Comparison of ENCODE assay signal across 18 cellular contexts in the genomic region with DNA sequence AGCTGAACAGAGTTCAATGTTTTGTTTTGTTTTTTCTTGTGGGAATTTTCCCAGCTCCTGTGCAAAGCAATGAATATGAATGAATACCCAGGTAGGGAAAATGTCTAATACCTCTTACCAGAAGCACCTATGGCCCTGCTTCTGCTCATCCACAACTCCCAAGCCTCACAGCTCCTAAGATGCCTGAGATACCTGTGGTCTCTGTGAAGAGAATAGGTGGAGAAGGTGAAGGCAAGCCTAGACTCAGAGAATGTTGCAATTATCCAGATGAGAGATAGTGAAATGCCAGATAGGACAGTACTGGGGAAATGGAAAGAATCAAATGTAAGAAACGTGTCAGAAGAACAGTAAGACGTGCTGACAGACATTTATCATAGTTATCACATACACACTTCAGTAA.
DNase-seq lines count a peak whose midpoint lies in the region; ATAC-seq and TF ChIP-seq lines count a peak whose summit lies in the region.
"Had no signal": no experiment of that assay in that cellular context is flagged by ENCODE, and none has a peak within 500 bp of the region (broad histone marks: within the 10 kb centered on the region; RNA-seq: fewer than 3 reads in every experiment).

No MANE protein-coding gene starts in this region.

- TF ChIP-seq CTCF in RWPE2 (IDR thresholded peaks at IDR 0.05; ENCODE audit: poor library complexity, severe bottlenecking) (no peak), foreskin keratinocyte (conservative IDR thresholded peaks at IDR 0.05) (no peak)

- CTCF ChIA-PET in T-cell (lab: Charles Lee): no interaction called here
- CTCF ChIA-PET in activated CD4-positive, alpha-beta T cell treated with anti-CD3 and anti-CD28 coated beads for 36 hours (lab: Charles Lee): no interaction called here

- no peak overlapping the region for H2BK5ac ChIP-seq in trophoblast cell (ENCODE audit: low read depth, low read length, poor library complexity)

- H3K23ac ChIP-seq in trophoblast cell (ENCODE audit: low read length): no peak overlapping the region

- H3K14ac ChIP-seq in trophoblast cell (ENCODE audit: low read length): no peak overlapping the region

- H3K9me3 ChIP-seq in RWPE2 (ENCODE audit: severe bottlenecking) (no peaks in the 10 kb centered on the region), trophoblast cell (ENCODE audit: insufficient read depth, low read depth, low read length) (no peaks in the 10 kb centered on the region)
- H3K9me3 ChIP-seq: BLaER1 had no signal

- H4K12ac ChIP-seq in trophoblast cell (ENCODE audit: low read depth, low read length): no peak overlapping the region

- no CpG with 5 or more reads among the region's 2 CpGs for WGBS in trophoblast cell (ENCODE audit: extremely low coverage, insufficient coverage, insufficient read length)

- H3K79me1 ChIP-seq in trophoblast cell (ENCODE audit: low read length): peaks cover 21% of the 10 kb centered on the region

- DNase-seq in ELF-1 (ENCODE audit: low read depth, low spot score) (peak; percentile 3), RWPE2 (ENCODE audit: low spot score) (no peak), foreskin keratinocyte (peak; percentile 82 to 88), trophoblast cell (peak; percentile 78 to 92), substantia nigra (lab: John Stamatoyannopoulos, UW) (no peak), T-cell (no peak)
- no peak for DNase-seq in activated CD4-positive, alpha-beta T cell treated with anti-CD3 and anti-CD28 coated beads for 36 hours
- DNase-seq: 8988T; CD4-positive, alpha-beta memory T cell; DMS153; DMS79 treated with DMSO at 0.1 percent for 48 hours; HCEC 1CT had no signal

- H3K4me3 Mint-ChIP-seq in T-cell: no peak overlapping the region
- H3K4me3 Mint-ChIP-seq in activated CD4-positive, alpha-beta T cell treated with anti-CD3 and anti-CD28 coated beads for 36 hours: no peak overlapping the region
- H3K4me3 Mint-ChIP-seq: CD14-positive monocyte; CD4-positive, alpha-beta memory T cell; GM23338 had no signal

- H4K91ac ChIP-seq in trophoblast cell (ENCODE audit: low read depth, low read length): no peak overlapping the region

- no peaks in the 10 kb centered on the region for H3K36me3 Mint-ChIP-seq in T-cell
- H3K36me3 Mint-ChIP-seq in activated CD4-positive, alpha-beta T cell treated with anti-CD3 and anti-CD28 coated beads for 36 hours (ENCODE audit: low read depth): no peaks in the 10 kb centered on the region
- H3K36me3 Mint-ChIP-seq: CD14-positive monocyte; CD4-positive, alpha-beta memory T cell had no signal

- H3K4me3 ChIP-seq in RWPE2 (ENCODE audit: severe bottlenecking) (no peak overlapping the region), trophoblast cell (ENCODE audit: low read depth, low read length) (no peak overlapping the region)
- H3K4me3 ChIP-seq: BLaER1, GM12878, GM23338 had no signal

- H2AK5ac ChIP-seq in trophoblast cell (ENCODE audit: low read length): no peak overlapping the region

- no peak overlapping the region for H3K4me2 ChIP-seq in trophoblast cell (ENCODE audit: low read length)
- H3K4me2 ChIP-seq: BLaER1, GM23338 had no signal

- H3K18ac ChIP-seq in trophoblast cell (ENCODE audit: low read length): no peak overlapping the region

- POLR2A ChIA-PET in T-cell (lab: Charles Lee): no interaction called here
- POLR2A ChIA-PET in activated CD4-positive, alpha-beta T cell treated with anti-CD3 and anti-CD28 coated beads for 36 hours (lab: Charles Lee): no interaction called here

- no peak overlapping the region for H3K9ac ChIP-seq in trophoblast cell (ENCODE audit: low read length)
- H3K9ac ChIP-seq: BLaER1 had no signal

- H3K27me3 Mint-ChIP-seq in T-cell: peaks cover 0 to 1% of the 10 kb centered on the region in 2 donors
- no peaks in the 10 kb centered on the region for H3K27me3 Mint-ChIP-seq in activated CD4-positive, alpha-beta T cell treated with anti-CD3 and anti-CD28 coated beads for 36 hours

- no peaks in the 10 kb centered on the region for H3K79me2 ChIP-seq in trophoblast cell (ENCODE audit: control insufficient read depth, insufficient read depth, low read length, poor library complexity)

- H3K4ac ChIP-seq in trophoblast cell (ENCODE audit: low read depth, low read length): no peak overlapping the region

- H3K4me1 ChIP-seq in RWPE2 (ENCODE audit: insufficient read depth, poor library complexity, severe bottlenecking) (no peaks in the 10 kb centered on the region), foreskin keratinocyte (no peaks in the 10 kb centered on the region), trophoblast cell (ENCODE audit: control insufficient read depth in 1 of 2, insufficient read depth in 2 of 2, low read length in 2 of 2) (peaks cover 9 to 23% of the 10 kb centered on the region in 2 experiments)

- H3K27me3 ChIP-seq in RWPE2 (ENCODE audit: insufficient read depth, poor library complexity, severe bottlenecking) (no peaks in the 10 kb centered on the region), foreskin keratinocyte (no peaks in the 10 kb centered on the region), trophoblast cell (ENCODE audit: insufficient read depth, low read length) (no peaks in the 10 kb centered on the region)
- H3K27me3 ChIP-seq: BLaER1 had no signal

- no peak overlapping the region for H2BK12ac ChIP-seq in trophoblast cell (ENCODE audit: low read length)

- intact Hi-C loops in activated CD4-positive, alpha-beta T cell treated with anti-CD3 and anti-CD28 coated beads for 36 hours (cut with DNase I, micrococcal nuclease): no loop called here

- no peak overlapping the region for H3K27ac Mint-ChIP-seq in T-cell
- H3K27ac Mint-ChIP-seq in activated CD4-positive, alpha-beta T cell treated with anti-CD3 and anti-CD28 coated beads for 36 hours: no peak overlapping the region
- H3K27ac Mint-ChIP-seq: CD14-positive monocyte; CD4-positive, alpha-beta memory T cell; GM23338 had no signal

- H4K8ac ChIP-seq in trophoblast cell (ENCODE audit: low read depth, low read length): no peak overlapping the region

- H3K27ac ChIP-seq in RWPE2 (ENCODE audit: poor library complexity, severe bottlenecking) (no peak overlapping the region), foreskin keratinocyte (no peak overlapping the region), trophoblast cell (ENCODE audit: low read depth, low read length) (no peak overlapping the region), substantia nigra (ENCODE audit: low read depth, low read length, poor library complexity, severe bottlenecking) (no peak overlapping the region)
- H3K27ac ChIP-seq: BLaER1, HL-60 had no signal

- no peak overlapping the region for H2BK120ac ChIP-seq in trophoblast cell (ENCODE audit: insufficient read depth, low read length, poor library complexity)

- no peaks in the 10 kb centered on the region for H3K9me3 Mint-ChIP-seq in T-cell
- no peaks in the 10 kb centered on the region for H3K9me3 Mint-ChIP-seq in activated CD4-positive, alpha-beta T cell treated with anti-CD3 and anti-CD28 coated beads for 36 hours (ENCODE audit: low read depth)
- H3K9me3 Mint-ChIP-seq: CD4-positive, alpha-beta memory T cell; GM23338 had no signal

- H3K4me1 Mint-ChIP-seq in T-cell: no peaks in the 10 kb centered on the region
- H3K4me1 Mint-ChIP-seq in activated CD4-positive, alpha-beta T cell treated with anti-CD3 and anti-CD28 coated beads for 36 hours: no peaks in the 10 kb centered on the region
- H3K4me1 Mint-ChIP-seq: CD4-positive, alpha-beta memory T cell had no signal

- ATAC-seq in RWPE2 (ENCODE audit: low read depth) (peak; percentile 29; the same call in 1 of the 3 replicates), foreskin keratinocyte (no peak), T-cell (replicated peaks in 1 of 4) (no peak), HG03097 (IDR thresholded peaks at IDR 0.05; ENCODE audit: low FRiP score, unreplicated experiment) (no peak)
- ATAC-seq in activated CD4-positive, alpha-beta T cell treated with anti-CD3 and anti-CD28 coated beads for 36 hours: no peak
- ATAC-seq: GM12878, GM23338 had no signal

- no peak overlapping the region for H2AFZ ChIP-seq in trophoblast cell (ENCODE audit: insufficient read depth, low read length, poor library complexity)
- H2AFZ ChIP-seq: GM23338 had no signal

- H3K36me3 ChIP-seq in RWPE2 (ENCODE audit: low read depth): no peaks in the 10 kb centered on the region
- H3K36me3 ChIP-seq in trophoblast cell (ENCODE audit: control insufficient read depth in 1 of 2, insufficient read depth in 2 of 2, low read length in 2 of 2): no peaks in the 10 kb centered on the region
- H3K36me3 ChIP-seq: BLaER1 had no signal

Comparison
In these comparisons a context has a peak if more than half of its experiments do, and no peak if none do; other contexts are left out.
1. DNase-seq: peak in ELF-1 (single experiment), foreskin keratinocyte (2 of 2) and trophoblast cell (2 of 2); none in RWPE2 (single experiment), substantia nigra (0 of 49), T-cell (0 of 34) and activated CD4-positive, alpha-beta T cell treated with anti-CD3 and anti-CD28 coated beads for 36 hours (single experiment).